Comparison of ENCODE assay signal across 8 cellular contexts in genomic region chr20:8043687-8044278, GRCh38. TPM values are rescaled to one million over a fixed set of nuclear protein-coding genes. Genes with fewer than 3 reads are reported as not detected.
DNase-seq lines count a peak whose midpoint lies in the region; ATAC-seq, FAIRE-seq and TF ChIP-seq lines count a peak whose summit lies in the region.

No MANE protein-coding gene starts in this region.

- peaks cover 24% of the 10 kb centered on the region for H3K27me3 Mint-ChIP-seq in activated CD4-positive, alpha-beta T cell treated with anti-CD3 and anti-CD28 coated beads, Interleukin-2, amount 10 ng/mL, durations not matched to agents 7 days and 5 days

- H3K27ac ChIP-seq in breast epithelium (no peak overlapping the region), keratinocyte (ENCODE audit: control insufficient read depth, insufficient read depth, low read length) (no peak overlapping the region), thoracic aorta (no peak overlapping the region)

- no peaks in the 10 kb centered on the region for H3K27me3 ChIP-seq in breast epithelium
- H3K27me3 ChIP-seq in keratinocyte (ENCODE audit: control insufficient read depth, extremely low read depth, insufficient read depth, low read length): no peaks in the 10 kb centered on the region
- H3K27me3 ChIP-seq in thoracic aorta (replicated peaks; ENCODE audit: insufficient read depth): no peaks in the 10 kb centered on the region

- no peaks in the 10 kb centered on the region for H3K9me3 Mint-ChIP-seq in activated CD4-positive, alpha-beta T cell treated with anti-CD3 and anti-CD28 coated beads, Interleukin-2, amount 10 ng/mL, durations not matched to agents 7 days and 5 days

- intact Hi-C loops in breast epithelium (cut with DNase I; ENCODE audit: low total_unique reads): loop anchor here (5.0 kb wide), 1 partner anchor 679 kb away; no protein-coding TSS in a partner anchor

- no peaks in the 10 kb centered on the region for H3K79me2 ChIP-seq in keratinocyte (ENCODE audit: control insufficient read depth, insufficient read depth, low read length)

- H3K4me1 ChIP-seq in breast epithelium (no peaks in the 10 kb centered on the region), keratinocyte (ENCODE audit: control insufficient read depth, extremely low read depth, insufficient read depth, low read length) (no peaks in the 10 kb centered on the region), thoracic aorta (ENCODE audit: control insufficient read depth in 1 of 2, low read depth in 2 of 2) (no peaks in the 10 kb centered on the region)

- H4K20me1 ChIP-seq in keratinocyte (ENCODE audit: control insufficient read depth, extremely low read depth, insufficient read depth, low read length): no peaks in the 10 kb centered on the region

- H3K4me3 ChIP-seq in breast epithelium (no peak overlapping the region), keratinocyte (ENCODE audit: control insufficient read depth in 2 of 3, extremely low read depth in 1 of 3, insufficient read depth in 2 of 3, low read depth in 1 of 3, low read length in 3 of 3) (no peak overlapping the region), thoracic aorta (no peak overlapping the region)

- peak; percentile 81 for ATAC-seq in GM21526 (IDR thresholded peaks at IDR 0.05; ENCODE audit: low FRiP score, unreplicated experiment)
- ATAC-seq in thoracic aorta (ENCODE audit: insufficient number of reproducible peaks, low FRiP score, low read depth): no peak

- dilution Hi-C loops in keratinocyte (cut with MboI; ENCODE audit: extremely low pct_ligation_motif_present, low sequenced_read_pairs): loop anchor here (25.0 kb wide), 1 partner anchor 669 kb away; no protein-coding TSS in a partner anchor

- DNase-seq in activated CD4-positive, alpha-beta T cell treated with anti-CD3 and anti-CD28 coated beads, Interleukin-2, amount 10 ng/mL, durations not matched to agents 7 days and 5 days: peak; percentile 59
- DNase-seq in activated CD4-positive, alpha-beta T cell treated with anti-CD3 and anti-CD28 coated beads, Interleukin-2, amount 50 U/mL, for 1 hour: no peak
- DNase-seq in HS-5 (ENCODE audit: low read depth) (peak; percentile 33), NCI-H82 (lab: John Stamatoyannopoulos, UW) (peak; percentile 86), breast epithelium (ENCODE audit: low spot score in 2 of 2) (no peak), keratinocyte (ENCODE audit: low read depth, low spot score) (peak; percentile 1), thoracic aorta (ENCODE audit: low spot score) (no peak)

- H3K9me3 ChIP-seq in breast epithelium (no peaks in the 10 kb centered on the region), keratinocyte (ENCODE audit: control insufficient read depth, low read depth, low read length) (no peaks in the 10 kb centered on the region), thoracic aorta (no peaks in the 10 kb centered on the region)

- no peak overlapping the region for H3K27ac Mint-ChIP-seq in activated CD4-positive, alpha-beta T cell treated with anti-CD3 and anti-CD28 coated beads, Interleukin-2, amount 10 ng/mL, durations not matched to agents 7 days and 5 days

- H2AFZ ChIP-seq in keratinocyte (ENCODE audit: control insufficient read depth, low read length): no peak overlapping the region

- TF ChIP-seq CTCF in breast epithelium (IDR thresholded peaks at IDR 0.05) (peak; percentile 55 to 70 (median 66)), keratinocyte (optimal IDR thresholded peaks at IDR 0.05 in 1 of 3, IDR thresholded peaks at IDR 0.05 in 1 of 3, conservative IDR thresholded peaks at IDR 0.05 in 1 of 3; ENCODE audit: extremely low read depth in 1 of 3, insufficient read depth in 2 of 3, low read length in 3 of 3) (peak; percentile 36 to 56 (median 47)), thoracic aorta (IDR thresholded peaks at IDR 0.05) (peak; percentile 69)

- no peak overlapping the region for H3K9ac ChIP-seq in keratinocyte (ENCODE audit: control insufficient read depth, extremely low read depth, insufficient read depth, low read length)

- FAIRE-seq in keratinocyte (lab: Jason Lieb, UNC): no peak

- POLR2A ChIA-PET in activated CD4-positive, alpha-beta T cell treated with anti-CD3 and anti-CD28 coated beads, Interleukin-2, amount 10 ng/mL, durations not matched to agents 7 days and 5 days (lab: Charles Lee): interaction anchor here (0.6 kb wide), 1 partner anchor 36 kb away, joined by 3 read pairs; no protein-coding TSS in a partner anchor

- no peak overlapping the region for H3K4me3 Mint-ChIP-seq in activated CD4-positive, alpha-beta T cell treated with anti-CD3 and anti-CD28 coated beads, Interleukin-2, amount 10 ng/mL, durations not matched to agents 7 days and 5 days

- no peaks in the 10 kb centered on the region for H3K36me3 Mint-ChIP-seq in activated CD4-positive, alpha-beta T cell treated with anti-CD3 and anti-CD28 coated beads, Interleukin-2, amount 10 ng/mL, durations not matched to agents 7 days and 5 days (ENCODE audit: low read depth)

- no peak overlapping the region for H3K4me2 ChIP-seq in keratinocyte (ENCODE audit: control insufficient read depth, extremely low read depth, insufficient read depth, low read depth, low read length)

- H3K9me1 ChIP-seq in keratinocyte (ENCODE audit: control insufficient read depth, extremely low read depth, insufficient read depth, low read length): no peaks in the 10 kb centered on the region

- H3K36me3 ChIP-seq in breast epithelium (no peaks in the 10 kb centered on the region), keratinocyte (ENCODE audit: control insufficient read depth in 2 of 2, extremely low read depth in 1 of 2, insufficient read depth in 2 of 2, low read length in 2 of 2) (no peaks in the 10 kb centered on the region), thoracic aorta (no peaks in the 10 kb centered on the region)

- H3K4me1 Mint-ChIP-seq in activated CD4-positive, alpha-beta T cell treated with anti-CD3 and anti-CD28 coated beads, Interleukin-2, amount 10 ng/mL, durations not matched to agents 7 days and 5 days: peaks cover 1% of the 10 kb centered on the region

- CTCF ChIA-PET in activated CD4-positive, alpha-beta T cell treated with anti-CD3 and anti-CD28 coated beads, Interleukin-2, amount 10 ng/mL, durations not matched to agents 7 days and 5 days (lab: Charles Lee): interaction anchor here (0.6 to 0.8 kb wide), 3 partner anchors 94 to 345 kb away, joined by 3 read pairs; no protein-coding TSS in a partner anchor

- TF ChIP-seq POLR2A in breast epithelium (IDR thresholded peaks at IDR 0.05): no peak

RNA-seq across cellular contexts. Expression of gene TMX4, which starts 24.2 kb away (rescaled TPM):
- total RNA-seq in activated CD4-positive, alpha-beta T cell treated with anti-CD3 and anti-CD28 coated beads, Interleukin-2, amount 10 ng/mL, durations not matched to agents 7 days and 5 days: 10 to 100 TPM; 41.4 to 44.8 TPM
- total RNA-seq in breast epithelium (10 to 100 TPM; 40.0 to 61.9 (median 60.7) TPM), thoracic aorta (10 to 100 TPM; 39.9 to 53.5 TPM)
- 4.7 to 6.8 TPM (median 5.9 TPM) in 3 replicates for polyA plus RNA-seq in keratinocyte
- 12.9 TPM for polyA plus RNA-seq in keratinocyte (2011; ENCODE audit: low read depth)
- polyA plus RNA-seq in keratinocyte (2011; cell fraction: cytosol; rRNA removed): 3.5 and 5.4 TPM in 2 replicates
- 4.4 TPM in 2 replicates for polyA plus RNA-seq in keratinocyte (2011; cell fraction: nucleus; rRNA removed)
- 4.7 and 7.9 TPM in 2 replicates for polyA plus RNA-seq in keratinocyte (2012; ENCODE audit: low replicate concordance)
- polyA minus RNA-seq in keratinocyte: 3.2 to 8.7 TPM (median 6.8 TPM) in 3 replicates
- polyA minus RNA-seq in keratinocyte (2011; cell fraction: cytosol; rRNA and poly(A)+ RNA removed): 7.9 TPM
- polyA minus RNA-seq in keratinocyte (2011; cell fraction: nucleus; rRNA and poly(A)+ RNA removed): 4.7 and 8.1 TPM in 2 replicates

Comparison
In these comparisons a context has a peak if more than half of its experiments do, and no peak if none do; other contexts are left out.
1. DNase-seq: peak in activated CD4-positive, alpha-beta T cell treated with anti-CD3 and anti-CD28 coated beads, Interleukin-2, amount 10 ng/mL, durations not matched to agents 7 days and 5 days (single experiment), HS-5 (single experiment), NCI-H82 (single experiment) and keratinocyte (single experiment); none in activated CD4-positive, alpha-beta T cell treated with anti-CD3 and anti-CD28 coated beads, Interleukin-2, amount 50 U/mL, for 1 hour (single experiment), breast epithelium (0 of 2) and thoracic aorta (single experiment).
2. Peak in every context shown above with its lines, with median percentiles within 50 percentile points of each other: CTCF ChIP-seq.